In genomic region chr3:69784854-69785523, GRCh38 we compare ENCODE assay signal across 1 cellular context.
TF ChIP-seq lines count a peak whose summit lies in the region.

No MANE protein-coding gene starts in this region.

TF ChIP-seq in IMR-90, 13 proteins besides CTCF, POLR2A, EP300 and RAD21 (continued from another document):
- TF ChIP-seq MXI1 (IDR thresholded peaks at IDR 0.05; ENCODE audit: borderline replicate concordance, low read depth, low read length) (no peak), BHLHE40 (IDR thresholded peaks at IDR 0.05; ENCODE audit: low read depth, low read length) (no peak; the same call in 1 of the 2 replicates), CHD1 (IDR thresholded peaks at IDR 0.05; ENCODE audit: low read depth, low read length) (no peak), ELK1 (IDR thresholded peaks at IDR 0.05; ENCODE audit: borderline replicate concordance, low read depth, low read length) (no peak), SMC3 (IDR thresholded peaks at IDR 0.05; ENCODE audit: low read depth, low read length) (no peak), USF2 (IDR thresholded peaks at IDR 0.05; ENCODE audit: low read depth, low read length) (0 out of 2 replicates have a peak, but pooled peaks have one; percentile 33), RCOR1 (IDR thresholded peaks at IDR 0.05; ENCODE audit: insufficient replicate concordance, low read length) (no peak), MAFK (IDR thresholded peaks at IDR 0.05; ENCODE audit: low read depth, low read length) (no peak), NFE2L2 (IDR thresholded peaks at IDR 0.05; ENCODE audit: low read depth, low read length) (no peak), MAZ (IDR thresholded peaks at IDR 0.05; ENCODE audit: borderline replicate concordance, low read depth, low read length) (no peak)
